In genomic region chr9:114397848-114398605, GRCh38 we compare ENCODE assay signal across 8 cellular contexts.
A peak's percentile ranks its signal among the peaks of the same experiment; 100 is the strongest.
DNase-seq lines count a peak whose midpoint lies in the region; ATAC-seq and TF ChIP-seq lines count a peak whose summit lies in the region.

No MANE protein-coding gene starts in this region.

- no peaks in the 10 kb centered on the region for H3K9me3 Mint-ChIP-seq in nephron progenitor cell
- H3K9me3 Mint-ChIP-seq in stimulated activated naive CD8-positive, alpha-beta T cell treated with anti-CD3 and anti-CD28 coated beads, Interleukin-15, Interleukin-2, amounts not matched to agents 100 ng/mL and 50 ng/mL, for 24 hours, result no peaks in the 10 kb centered on the region

- no peaks in the 10 kb centered on the region for H3K9me3 ChIP-seq in DOHH2 (ENCODE audit: control insufficient read depth, insufficient read depth, low read length)

- H3K9me2 ChIP-seq in DOHH2 (replicated peaks; ENCODE audit: control insufficient read depth, low read length), result no peaks in the 10 kb centered on the region

- H3K27ac Mint-ChIP-seq in nephron progenitor cell, result no peak overlapping the region
- H3K27ac Mint-ChIP-seq in stimulated activated naive CD8-positive, alpha-beta T cell treated with anti-CD3 and anti-CD28 coated beads, Interleukin-15, Interleukin-2, amounts not matched to agents 100 ng/mL and 50 ng/mL, for 24 hours, result peak overlapping the region; percentile 84

- peaks cover 47% of the 10 kb centered on the region for H3K4me1 ChIP-seq in DOHH2 (ENCODE audit: control insufficient read depth, low read length)

- peak; percentile 80 for ATAC-seq in GM21786 (IDR thresholded peaks at IDR 0.05; ENCODE audit: unreplicated experiment)

- CTCF ChIA-PET in RWPE1 (lab: Yijun Ruan, JAX), result interaction anchor here (0.6 to 1.5 kb wide), 4 partner anchors 93 to 733 kb away, joined by 3 to 5 read pairs (median 4); no protein-coding TSS in a partner anchor

- no peaks in the 10 kb centered on the region for H4K20me1 ChIP-seq in DOHH2 (ENCODE audit: control insufficient read depth, insufficient read depth, low read depth, low read length)

- H3K4me3 Mint-ChIP-seq in nephron progenitor cell, result peak overlapping the region; percentile 92
- peak overlapping the region; percentile 94 for H3K4me3 Mint-ChIP-seq in stimulated activated naive CD8-positive, alpha-beta T cell treated with anti-CD3 and anti-CD28 coated beads, Interleukin-15, Interleukin-2, amounts not matched to agents 100 ng/mL and 50 ng/mL, for 24 hours

- no peaks in the 10 kb centered on the region for H3K36me3 Mint-ChIP-seq in nephron progenitor cell (ENCODE audit: low read depth)
- H3K36me3 Mint-ChIP-seq in stimulated activated naive CD8-positive, alpha-beta T cell treated with anti-CD3 and anti-CD28 coated beads, Interleukin-15, Interleukin-2, amounts not matched to agents 100 ng/mL and 50 ng/mL, for 24 hours (ENCODE audit: low read depth), result peaks cover 4% of the 10 kb centered on the region

- TF ChIP-seq CTCF in DOHH2 (IDR thresholded peaks at IDR 0.05; ENCODE audit: low read depth, low read length, poor library complexity, severe bottlenecking) (no peak), RWPE1 (conservative IDR thresholded peaks at IDR 0.05; ENCODE audit: low read depth) (no peak), nephron progenitor cell (IDR thresholded peaks at IDR 0.05) (no peak)

- peaks cover 27% of the 10 kb centered on the region for H3K36me3 ChIP-seq in DOHH2 (ENCODE audit: control insufficient read depth, low read length)

- H3K4me2 ChIP-seq in DOHH2 (ENCODE audit: low read length), result peak overlapping the region; percentile 72

- H3F3A ChIP-seq in DOHH2 (ENCODE audit: control insufficient read depth, insufficient read depth), result peaks cover 10% of the 10 kb centered on the region

- no peaks in the 10 kb centered on the region for H3K27me3 ChIP-seq in DOHH2 (ENCODE audit: control insufficient read depth, low read length)

- peaks cover 45% of the 10 kb centered on the region for H3K4me1 Mint-ChIP-seq in nephron progenitor cell
- peaks cover 47% of the 10 kb centered on the region for H3K4me1 Mint-ChIP-seq in stimulated activated naive CD8-positive, alpha-beta T cell treated with anti-CD3 and anti-CD28 coated beads, Interleukin-15, Interleukin-2, amounts not matched to agents 100 ng/mL and 50 ng/mL, for 24 hours (ENCODE audit: low read depth)

- H3K27ac ChIP-seq in DOHH2 (ENCODE audit: low read depth, low read length) (peak overlapping the region; percentile 95), RWPE1 (peak overlapping the region; percentile 47)

- H3K27me3 Mint-ChIP-seq in nephron progenitor cell (ENCODE audit: low read depth, poor library complexity), result peaks cover 15% of the 10 kb centered on the region
- H3K27me3 Mint-ChIP-seq in stimulated activated naive CD8-positive, alpha-beta T cell treated with anti-CD3 and anti-CD28 coated beads, Interleukin-15, Interleukin-2, amounts not matched to agents 100 ng/mL and 50 ng/mL, for 24 hours, result no peaks in the 10 kb centered on the region

- H3K79me2 ChIP-seq in DOHH2 (ENCODE audit: control insufficient read depth, low read length), result peaks cover 42% of the 10 kb centered on the region

- DNase-seq in KG1 (lab: John Stamatoyannopoulos, UW) (peak; percentile 91), RWPE1 (ENCODE audit: low spot score) (peak; percentile 100), fibroblast of the conjunctiva (ENCODE audit: low read depth) (peak; percentile 94), nephron progenitor cell (peak; percentile 99)
- peak; percentile 94 for DNase-seq in activated T-helper 9 cell treated with anti-CD3 and anti-CD28 coated beads, Interleukin-2, amount 50 U/mL, for 16 hours (ENCODE audit: low read depth)

- POLR2A ChIA-PET in RWPE1 (lab: Yijun Ruan, JAX; ENCODE audit: low non-redundant PET), result interaction anchor here (0.6 kb wide), 1 partner anchor 18 kb away, joined by 10 read pairs; no protein-coding TSS in a partner anchor

- peak overlapping the region; percentile 79 for H3K4me3 ChIP-seq in DOHH2 (ENCODE audit: low read length)

Comparison
In these comparisons a context has a peak if more than half of its experiments do, and no peak if none do; other contexts are left out.
1. Peak in every context shown above with its lines: DNase-seq, ATAC-seq, H3K4me3 ChIP-seq and H3K27ac ChIP-seq.